In the genomic region with DNA sequence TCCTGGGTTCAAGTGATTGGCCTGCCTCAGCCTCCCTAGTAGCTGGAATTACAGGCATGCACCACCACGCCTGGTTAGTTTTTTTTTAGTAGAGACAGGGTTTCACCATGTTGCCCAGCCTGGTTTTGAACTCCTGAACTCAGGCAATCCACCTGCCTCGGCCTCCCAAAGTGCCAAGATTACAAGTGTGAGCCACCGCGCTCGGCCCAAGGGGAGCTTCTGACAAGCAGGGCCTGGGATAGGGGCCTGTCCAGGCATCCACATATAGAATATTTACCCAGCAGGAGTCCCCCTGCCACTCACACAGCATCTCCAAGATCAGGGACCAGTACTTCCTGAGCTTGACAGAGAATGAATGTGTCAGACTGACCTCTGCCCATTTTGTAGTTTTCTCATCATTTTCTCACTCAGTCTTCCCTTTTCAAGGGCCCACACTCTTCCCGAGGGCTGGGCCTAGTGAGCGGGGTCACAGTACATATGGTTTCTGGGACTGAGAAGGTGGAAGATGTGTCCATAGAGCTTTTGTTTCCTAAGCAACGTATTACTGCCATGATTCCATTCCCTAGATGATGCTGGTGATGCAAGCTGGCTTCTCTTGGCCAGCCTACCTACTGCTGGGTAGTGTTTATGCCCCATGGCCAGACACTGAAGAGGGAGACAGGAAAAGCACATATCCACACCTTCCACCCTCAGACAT, we compare ENCODE assay signal across 9 cellular contexts. TPM values are rescaled to one million over a fixed set of nuclear protein-coding genes. Genes with fewer than 3 reads are reported as not detected.
DNase-seq lines count a peak whose midpoint lies in the region; ATAC-seq and TF ChIP-seq lines count a peak whose summit lies in the region.
"Had no signal": no experiment of that assay in that cellular context is flagged by ENCODE, and none has a peak within 500 bp of the region (broad histone marks: within the 10 kb centered on the region; RNA-seq: fewer than 3 reads in every experiment).

No MANE protein-coding gene starts in this region.

- peaks cover 12 to 18% of the 10 kb centered on the region in 2 donors for H3K36me3 Mint-ChIP-seq in activated naive CD4-positive, alpha-beta T cell treated with anti-CD3 and anti-CD28 coated beads, Interleukin-2, amount 50 U/mL, for 72 hours

- H3K27ac Mint-ChIP-seq in activated naive CD4-positive, alpha-beta T cell treated with anti-CD3 and anti-CD28 coated beads, Interleukin-2, amount 50 U/mL, for 72 hours, result peak overlapping the region; percentile 83 to 100

- no peak for TF ChIP-seq POLR2A in sigmoid colon (IDR thresholded peaks at IDR 0.05)

- DNase-seq in GM12865 (ENCODE audit: low read depth) (peak; percentile 35), NAMALWA (ENCODE audit: low spot score) (peak; percentile 36), sigmoid colon (peak; percentile 42), NCI-H2107 (lab: John Stamatoyannopoulos, UW) (no peak), COR-L47 (lab: John Stamatoyannopoulos, UW) (no peak)
- no peak for DNase-seq in activated naive CD4-positive, alpha-beta T cell treated with anti-CD3 and anti-CD28 coated beads, Interleukin-2, amount 50 U/mL, for 72 hours (ENCODE audit: low spot score in 2 of 2)
- DNase-seq: activated gamma-delta T cell treated with Interleukin-2 at 50 U/mL for 16 hours, NCI-H345 had no signal

- H3K4me3 ChIP-seq in GM12865 (ENCODE audit: low read depth, low read length) (no peak overlapping the region), sigmoid colon (no peak overlapping the region)

- no peak for TF ChIP-seq EP300 in sigmoid colon (IDR thresholded peaks at IDR 0.05)

- intact Hi-C loops in sigmoid colon (cut with DNase I), result no loop called here

- peak overlapping the region in 1 of 4 donors; percentile 33 for H3K27ac ChIP-seq in sigmoid colon

- peaks cover 12 to 36% (median 26%) of the 10 kb centered on the region in 4 donors for H3K36me3 ChIP-seq in sigmoid colon

- WGBS in sigmoid colon, 2 donors, result 90 to 92% methylated on average over 8 of the region's 8 CpGs

- H3K4me1 ChIP-seq in sigmoid colon, result peaks cover 0 to 25% (median 14%) of the 10 kb centered on the region in 4 donors

- no peaks in the 10 kb centered on the region for H3K9me3 Mint-ChIP-seq in activated naive CD4-positive, alpha-beta T cell treated with anti-CD3 and anti-CD28 coated beads, Interleukin-2, amount 50 U/mL, for 72 hours

- peak in 1 of 2 donors; percentile 0 for ATAC-seq in activated naive CD4-positive, alpha-beta T cell treated with anti-CD3 and anti-CD28 coated beads, Interleukin-2, amount 50 U/mL, for 72 hours
- no peak for ATAC-seq in HG02610 (IDR thresholded peaks at IDR 0.05; ENCODE audit: unreplicated experiment)

- TF ChIP-seq CTCF in GM12865 (IDR thresholded peaks at IDR 0.05; ENCODE audit: insufficient read depth, low read depth, low read length, missing control alignments) (no peak), sigmoid colon (IDR thresholded peaks at IDR 0.05) (no peak)

- no peaks in the 10 kb centered on the region for H3K9me3 ChIP-seq in sigmoid colon

- no peaks in the 10 kb centered on the region for H3K27me3 ChIP-seq in sigmoid colon

RNA-seq across cellular contexts. Expression of gene IRF1, which starts 9.9 kb away (rescaled TPM):
- 100 to 1,000 TPM; 107 to 156 TPM for total RNA-seq in activated naive CD4-positive, alpha-beta T cell treated with anti-CD3 and anti-CD28 coated beads, Interleukin-2, amount 50 U/mL, for 72 hours
- total RNA-seq in sigmoid colon, result 100 to 1,000 TPM in 1 of 4 donors, 10 to 100 TPM in 3; 15.3 to 124 (median 22.7) TPM
- polyA plus RNA-seq in sigmoid colon, result 100 to 1,000 TPM in 1 of 3 donors, 10 to 100 TPM in 2; 37.2 to 169 (median 70.5) TPM

Comparison
In these comparisons a context has a peak if more than half of its experiments do, and no peak if none do; other contexts are left out.
1. DNase-seq: peak in GM12865 (single experiment), NAMALWA (single experiment) and sigmoid colon (single experiment); none in activated naive CD4-positive, alpha-beta T cell treated with anti-CD3 and anti-CD28 coated beads, Interleukin-2, amount 50 U/mL, for 72 hours (0 of 2), NCI-H2107 (single experiment) and COR-L47 (single experiment).